ENCODE assay signal across 29 cellular contexts in genomic region chr16:53805113-53805512, GRCh38.
DNase-seq lines count a peak whose midpoint lies in the region; ATAC-seq, FAIRE-seq and TF ChIP-seq lines count a peak whose summit lies in the region.
"Had no signal": no experiment of that assay in that cellular context is flagged by ENCODE, and none has a peak within 500 bp of the region (broad histone marks: within the 10 kb centered on the region; RNA-seq: fewer than 3 reads in every experiment).

No MANE protein-coding gene starts in this region.

- H3K4me3 ChIP-seq in Caco-2 (ENCODE audit: low read depth, low read length) = no peak overlapping the region
- H3K4me3 ChIP-seq: colonic mucosa, neural progenitor cell, spleen, tibial nerve had no signal

- H3K4me1 Mint-ChIP-seq in Caco-2 (ENCODE audit: low read depth, unreplicated experiment) = peaks cover 49% of the 10 kb centered on the region

- peaks cover 13% of the 10 kb centered on the region for H3K9me3 Mint-ChIP-seq in Caco-2 (ENCODE audit: unreplicated experiment)
- H3K9me3 Mint-ChIP-seq: activated CD4-positive, alpha-beta T cell treated with anti-CD3 and anti-CD28 coated beads, Interleukin-2, amount 10 ng/mL, durations not matched to agents 24 days and 14 days had no signal

- no TSS peak for BruUV-seq in Caco-2 (replicated peaks; lab: Mats Ljungman, UMichigan)

- ATAC-seq in foreskin keratinocyte = peak; percentile 43
- ATAC-seq: left lobe of liver, Panc1, right cardiac atrium had no signal

- no peaks in the 10 kb centered on the region for H3K36me3 ChIP-seq in Caco-2 (ENCODE audit: control insufficient read depth, insufficient read depth, low read length)
- H3K36me3 ChIP-seq: colonic mucosa, tibial nerve had no signal

- peaks cover 6% of the 10 kb centered on the region for H3K36me3 Mint-ChIP-seq in Caco-2 (ENCODE audit: insufficient read depth, unreplicated experiment)

- H3K4me3 Mint-ChIP-seq in Caco-2 (ENCODE audit: unreplicated experiment) = no peak overlapping the region
- H3K4me3 Mint-ChIP-seq: activated CD4-positive, alpha-beta T cell treated with anti-CD3 and anti-CD28 coated beads, Interleukin-2, amount 10 ng/mL, durations not matched to agents 24 days and 14 days; neural progenitor cell had no signal

- H3K4me1 ChIP-seq in Caco-2 = peaks cover 17% of the 10 kb centered on the region
- H3K4me1 ChIP-seq in foreskin keratinocyte = peaks cover 21% of the 10 kb centered on the region
- H3K4me1 ChIP-seq: colonic mucosa had no signal

- CTCF ChIA-PET in Caco-2 (lab: Charles Lee) = interaction anchor here (0.7 kb wide), 1 partner anchor 15 kb away, joined by 4 read pairs; no protein-coding TSS in a partner anchor

- H3K27ac Mint-ChIP-seq in Caco-2 (ENCODE audit: unreplicated experiment) = peak overlapping the region; percentile 76
- H3K27ac Mint-ChIP-seq: activated CD4-positive, alpha-beta T cell treated with anti-CD3 and anti-CD28 coated beads, Interleukin-2, amount 10 ng/mL, durations not matched to agents 24 days and 14 days; neural progenitor cell had no signal

- no peak overlapping the region for H3K27ac ChIP-seq in foreskin keratinocyte
- H3K27ac ChIP-seq: C4-2B, colonic mucosa, neural progenitor cell, parathyroid adenoma, spleen, tibial nerve had no signal

- peak; percentile 46 for FAIRE-seq in RCC 7860 (lab: Jason Lieb, UNC)
- FAIRE-seq: GM12891, H54 had no signal

- no peak for DNase-seq in Caco-2
- peak; percentile 42 for DNase-seq in DMS53 treated with DMSO at 0.1 percent for 48 hours (lab: John Stamatoyannopoulos, UW; ENCODE audit: unreplicated experiment)
- no peak for DNase-seq in RCC 7860 (ENCODE audit: low spot score)
- no peak for DNase-seq in foreskin keratinocyte
- no peak for DNase-seq in cortex of kidney (lab: John Stamatoyannopoulos, UW)
- DNase-seq in posterior cingulate gyrus = no peak
- DNase-seq in DMS 273 (lab: John Stamatoyannopoulos, UW; ENCODE audit: unreplicated experiment) = no peak
- DNase-seq: activated gamma-delta T cell; activated T-cell treated with anti-CD3 and anti-CD28 coated beads, Interleukin-2, amount 50 U/mL, for 1 hour; colonic mucosa; effector memory CD4-positive, alpha-beta T cell; mesenchymal stem cell; NCI-H1092 treated with DMSO at 0.1 percent for 48 hours; NCI-H187; NCI-H2171 treated with DMSO at 0.1 percent for 48 hours; NCI-H510A treated with DMSO at 0.1 percent for 48 hours; right cardiac atrium; SHP77; spleen; stimulated activated CD8-positive, alpha-beta memory T cell treated with anti-CD3 and anti-CD28 coated beads, Interleukin-4, amount 100 ng/mL, for 48 hours had no signal

- H3K27me3 ChIP-seq in Caco-2 (replicated peaks; ENCODE audit: control insufficient read depth, insufficient read depth, low read length) (no peaks in the 10 kb centered on the region), foreskin keratinocyte (no peaks in the 10 kb centered on the region)
- H3K27me3 ChIP-seq: colonic mucosa, neural progenitor cell, spleen, tibial nerve had no signal

- intact Hi-C loops in Caco-2 (cut with micrococcal nuclease; ENCODE audit: unreplicated experiment) (no loop called here), posterior cingulate gyrus (cut with DNase I) (no loop called here)

- H3K9me3 ChIP-seq in Caco-2 = no peaks in the 10 kb centered on the region
- H3K9me3 ChIP-seq: colonic mucosa had no signal

- H3K27me3 Mint-ChIP-seq in Caco-2 (ENCODE audit: insufficient read depth, unreplicated experiment) = no peaks in the 10 kb centered on the region
- H3K27me3 Mint-ChIP-seq: activated CD4-positive, alpha-beta T cell treated with anti-CD3 and anti-CD28 coated beads, Interleukin-2, amount 10 ng/mL, durations not matched to agents 24 days and 14 days had no signal

- TF ChIP-seq CTCF in Caco-2 (IDR thresholded peaks at IDR 0.05; ENCODE audit: insufficient read depth in 1 of 2, low read depth in 1 of 2, low read length in 1 of 2, severe bottlenecking in 1 of 2, unreplicated experiment in 1 of 2) (no peak), foreskin keratinocyte (conservative IDR thresholded peaks at IDR 0.05) (no peak)

- POLR2A ChIA-PET in Caco-2 (lab: Charles Lee) = no interaction called here
